Comparison of ENCODE assay signal across 1 cellular context in genomic region chr13:26961890-26962615, GRCh38.
TF ChIP-seq lines count a peak whose summit lies in the region.

No MANE protein-coding gene starts in this region.

TF ChIP-seq in HepG2, 621 proteins besides CTCF, POLR2A, EP300 and RAD21 (continued from another document and continues in another):
- TF ChIP-seq ETS1 (CRISPR knock-in tag; IDR thresholded peaks at IDR 0.05) (no peak), RBFOX2 (IDR thresholded peaks at IDR 0.05; ENCODE audit: low read depth, low read length) (no peak), STAG1 (CRISPR knock-in tag; IDR thresholded peaks at IDR 0.05) (peak; percentile 14; the same call in 1 of the 2 replicates), ZNF512B (CRISPR knock-in tag; IDR thresholded peaks at IDR 0.05; ENCODE audit: borderline replicate concordance) (no peak), ZSCAN9 (CRISPR knock-in tag; IDR thresholded peaks at IDR 0.05; ENCODE audit: borderline replicate concordance) (no peak), TFE3 (CRISPR knock-in tag; IDR thresholded peaks at IDR 0.05) (peak; percentile 81), ZNF609 (CRISPR knock-in tag; IDR thresholded peaks at IDR 0.05; ENCODE audit: borderline replicate concordance) (peak; percentile 89), ZBTB38 (CRISPR knock-in tag; IDR thresholded peaks at IDR 0.05) (peak; percentile 72; the same call in 1 of the 2 replicates), UBTF (CRISPR knock-in tag; IDR thresholded peaks at IDR 0.05) (no peak), ETV5 (CRISPR knock-in tag; IDR thresholded peaks at IDR 0.05; ENCODE audit: borderline replicate concordance) (no peak; the same call in 1 of the 2 replicates), MED8 (CRISPR knock-in tag; IDR thresholded peaks at IDR 0.05; ENCODE audit: insufficient replicate concordance) (no peak), RFX1 (IDR thresholded peaks at IDR 0.05) (no peak), HIVEP1 (CRISPR knock-in tag; IDR thresholded peaks at IDR 0.05) (peak; percentile 79), HCFC1 (IDR thresholded peaks at IDR 0.05; ENCODE audit: low read depth, low read length) (no peak), LBX2 (CRISPR knock-in tag; IDR thresholded peaks at IDR 0.05; ENCODE audit: borderline replicate concordance) (no peak), FOXA3 (CRISPR knock-in tag; IDR thresholded peaks at IDR 0.05) (peak; percentile 81), E2F2 (CRISPR knock-in tag; IDR thresholded peaks at IDR 0.05; ENCODE audit: borderline replicate concordance) (no peak), ZNF780A (CRISPR knock-in tag; IDR thresholded peaks at IDR 0.05) (no peak), MYC (CRISPR knock-in tag; IDR thresholded peaks at IDR 0.05; ENCODE audit: borderline replicate concordance) (peak; percentile 88), CEBPG (CRISPR knock-in tag; IDR thresholded peaks at IDR 0.05) (peak; percentile 4; the same call in 1 of the 2 replicates), HOXA7 (CRISPR knock-in tag; IDR thresholded peaks at IDR 0.05) (no peak), CREB3 (CRISPR knock-in tag; IDR thresholded peaks at IDR 0.05) (no peak), NR0B2 (CRISPR knock-in tag; IDR thresholded peaks at IDR 0.05) (no peak), ZBTB8A (CRISPR knock-in tag; IDR thresholded peaks at IDR 0.05; ENCODE audit: borderline replicate concordance, low read depth) (no peak), NFKB2 (CRISPR knock-in tag; IDR thresholded peaks at IDR 0.05; ENCODE audit: borderline replicate concordance) (peak; percentile 39; the same call in 1 of the 2 replicates), KDM4B (CRISPR knock-in tag; IDR thresholded peaks at IDR 0.05) (no peak), MIXL1 (CRISPR knock-in tag; IDR thresholded peaks at IDR 0.05) (0 out of 2 replicates have a peak, but pooled peaks have one; percentile 31), SRSF9 (IDR thresholded peaks at IDR 0.05; ENCODE audit: borderline replicate concordance, insufficient read depth, low read depth, low read length, poor library complexity, severe bottlenecking) (no peak), PRPF4 (IDR thresholded peaks at IDR 0.05; ENCODE audit: low read depth, low read length, poor library complexity, severe bottlenecking) (no peak), RFX3 (CRISPR knock-in tag; IDR thresholded peaks at IDR 0.05) (no peak), GABPB1 (CRISPR knock-in tag; IDR thresholded peaks at IDR 0.05) (peak; percentile 21; the same call in 1 of the 2 replicates), ZNF691 (CRISPR knock-in tag; IDR thresholded peaks at IDR 0.05; ENCODE audit: borderline replicate concordance, low read depth) (no peak), MYPOP (CRISPR knock-in tag; IDR thresholded peaks at IDR 0.05) (no peak), WIZ (CRISPR knock-in tag; IDR thresholded peaks at IDR 0.05) (no peak), ZNF333 (CRISPR knock-in tag; IDR thresholded peaks at IDR 0.05; ENCODE audit: borderline replicate concordance) (no peak)
